ENCODE assay signal across 1 cellular context in genomic region chr14:74492413-74493342, GRCh38.
A peak's percentile ranks its signal among the peaks of the same experiment; 100 is the strongest.
TF ChIP-seq lines count a peak whose summit lies in the region.

TSS of gene NPC2 (minus strand) at chr14:74493305. CDS start at chr14:74493274, 31 bp downstream.

TF ChIP-seq in HepG2, 621 proteins besides CTCF, POLR2A, EP300 and RAD21 (continued from another document and continues in another):
- TF ChIP-seq FUBP1 (CRISPR knock-in tag; IDR thresholded peaks at IDR 0.05; ENCODE audit: borderline replicate concordance) (no peak), ZNF513 (CRISPR knock-in tag; conservative IDR thresholded peaks at IDR 0.05) (no peak), DRAP1 (CRISPR knock-in tag; IDR thresholded peaks at IDR 0.05) (no peak), ZSCAN22 (CRISPR knock-in tag; IDR thresholded peaks at IDR 0.05) (no peak), STAT5B (CRISPR knock-in tag; IDR thresholded peaks at IDR 0.05) (no peak), ZNF280B (CRISPR knock-in tag; IDR thresholded peaks at IDR 0.05; ENCODE audit: borderline replicate concordance) (no peak), XRCC5 (optimal IDR thresholded peaks at IDR 0.05; ENCODE audit: low read length) (no peak), HHEX (CRISPR knock-in tag; IDR thresholded peaks at IDR 0.05) (no peak), TERF1 (CRISPR knock-in tag; IDR thresholded peaks at IDR 0.05) (0 out of 2 replicates have a peak, but pooled peaks have one; percentile 63), CC2D1A (CRISPR knock-in tag; IDR thresholded peaks at IDR 0.05) (no peak), PHF8 (CRISPR knock-in tag; IDR thresholded peaks at IDR 0.05) (peak; percentile 83), KAT8 (CRISPR knock-in tag; IDR thresholded peaks at IDR 0.05) (0 out of 2 replicates have a peak, but pooled peaks have one; percentile 20), FIP1L1 (IDR thresholded peaks at IDR 0.05; ENCODE audit: borderline replicate concordance, insufficient read depth, low read depth, low read length) (no peak), NPAS2 (CRISPR knock-in tag; IDR thresholded peaks at IDR 0.05; ENCODE audit: borderline replicate concordance) (no peak), TEAD3 (CRISPR knock-in tag; optimal IDR thresholded peaks at IDR 0.05; ENCODE audit: borderline replicate concordance) (peak; percentile 57), FOSL1 (CRISPR knock-in tag; IDR thresholded peaks at IDR 0.05; ENCODE audit: borderline replicate concordance) (no peak), IRF9 (CRISPR knock-in tag; IDR thresholded peaks at IDR 0.05; ENCODE audit: borderline replicate concordance) (no peak), MAF1 (CRISPR knock-in tag; IDR thresholded peaks at IDR 0.05; ENCODE audit: borderline replicate concordance) (no peak), TMF1 (CRISPR knock-in tag; IDR thresholded peaks at IDR 0.05; ENCODE audit: low read depth) (no peak), ZNF687 (CRISPR knock-in tag; IDR thresholded peaks at IDR 0.05) (peak; percentile 49), MEIS1 (CRISPR knock-in tag; IDR thresholded peaks at IDR 0.05; ENCODE audit: borderline replicate concordance) (no peak; the same call in 1 of the 2 replicates), ZBTB7A (CRISPR knock-in tag; IDR thresholded peaks at IDR 0.05) (peak; percentile 92), ZNF124 (CRISPR knock-in tag; IDR thresholded peaks at IDR 0.05) (no peak), KDM3A (CRISPR knock-in tag; IDR thresholded peaks at IDR 0.05; ENCODE audit: low read depth) (no peak), ZNF777 (CRISPR knock-in tag; IDR thresholded peaks at IDR 0.05) (no peak), GTF2F1 (IDR thresholded peaks at IDR 0.05; ENCODE audit: low read length) (no peak), HOXD1 (CRISPR knock-in tag; IDR thresholded peaks at IDR 0.05) (peak; percentile 60; the same call in 1 of the 2 replicates), ZNF558 (CRISPR knock-in tag; IDR thresholded peaks at IDR 0.05; ENCODE audit: borderline replicate concordance) (no peak), TFDP1 (CRISPR knock-in tag; IDR thresholded peaks at IDR 0.05; ENCODE audit: borderline replicate concordance) (no peak), DMTF1 (CRISPR knock-in tag; IDR thresholded peaks at IDR 0.05) (no peak), ZNF547 (CRISPR knock-in tag; IDR thresholded peaks at IDR 0.05) (no peak), ZFYVE20 (CRISPR knock-in tag; IDR thresholded peaks at IDR 0.05; ENCODE audit: borderline replicate concordance, low read depth) (no peak), ZNF589 (CRISPR knock-in tag; conservative IDR thresholded peaks at IDR 0.05) (no peak), HNRNPL (IDR thresholded peaks at IDR 0.05; ENCODE audit: low read depth, low read length) (no peak), RBM39 (IDR thresholded peaks at IDR 0.05; ENCODE audit: low read depth, low read length, poor library complexity, severe bottlenecking) (no peak), NAIF1 (CRISPR knock-in tag; IDR thresholded peaks at IDR 0.05; ENCODE audit: borderline replicate concordance) (no peak; the same call in 1 of the 2 replicates), ZNF761 (CRISPR knock-in tag; conservative IDR thresholded peaks at IDR 0.05) (no peak), ZZZ3 (CRISPR knock-in tag; IDR thresholded peaks at IDR 0.05; ENCODE audit: borderline replicate concordance) (no peak), MBNL3 (CRISPR knock-in tag; conservative IDR thresholded peaks at IDR 0.05) (no peak), MTF2 (CRISPR knock-in tag; IDR thresholded peaks at IDR 0.05; ENCODE audit: borderline replicate concordance) (no peak), EED (CRISPR knock-in tag; IDR thresholded peaks at IDR 0.05) (no peak), HOXA3 (CRISPR knock-in tag; IDR thresholded peaks at IDR 0.05) (peak; percentile 40; the same call in 1 of the 2 replicates), ZNF225 (CRISPR knock-in tag; IDR thresholded peaks at IDR 0.05) (peak; percentile 81; the same call in 1 of the 2 replicates), ZSCAN29 (CRISPR knock-in tag; conservative IDR thresholded peaks at IDR 0.05) (no peak), SNRNP70 (IDR thresholded peaks at IDR 0.05; ENCODE audit: low read depth, low read length) (no peak), POLR2G (IDR thresholded peaks at IDR 0.05; ENCODE audit: low read depth, low read length) (peak; percentile 74), GLI4 (CRISPR knock-in tag; IDR thresholded peaks at IDR 0.05; ENCODE audit: borderline replicate concordance) (no peak), HDAC2 (CRISPR knock-in tag; IDR thresholded peaks at IDR 0.05) (0 out of 2 replicates have a peak, but pooled peaks have one; percentile 39)
